In the genomic region with DNA sequence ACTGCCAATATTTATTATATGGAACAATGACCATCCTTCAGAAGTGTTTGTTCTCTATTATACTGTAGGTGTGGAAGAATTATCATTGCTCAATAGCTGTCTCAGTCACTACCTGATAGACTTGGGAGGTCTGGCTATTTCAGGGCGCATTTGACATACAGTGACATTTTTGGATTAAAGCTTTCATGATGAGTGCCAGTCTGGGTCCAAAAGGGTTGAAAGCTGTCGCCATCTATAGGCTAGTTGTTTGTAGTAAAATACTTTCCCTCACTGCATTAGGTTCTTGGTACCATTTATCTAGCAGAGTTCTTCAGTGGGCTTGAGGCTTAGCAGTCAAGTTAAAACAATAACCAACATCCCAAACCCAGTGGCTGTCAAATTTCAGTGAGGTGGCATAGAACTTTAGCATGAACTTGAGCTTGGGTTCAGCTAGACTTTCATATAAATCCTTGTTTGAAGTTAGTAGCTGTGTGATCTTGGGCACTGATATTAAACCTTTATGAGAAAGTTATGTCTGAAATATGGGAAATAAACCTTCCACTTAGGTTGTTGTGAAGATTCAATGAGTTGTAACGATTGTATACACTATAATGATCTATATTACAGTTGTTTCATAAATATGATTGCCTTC, we compare ENCODE assay signal across 8 cellular contexts.
A peak's percentile ranks its signal among the peaks of the same experiment; 100 is the strongest.
DNase-seq lines count a peak whose midpoint lies in the region; ATAC-seq and TF ChIP-seq lines count a peak whose summit lies in the region.

No MANE protein-coding gene starts in this region.

- peak; percentile 15 for DNase-seq in activated CD4-positive, alpha-beta T cell treated with anti-CD3 and anti-CD28 coated beads for 36 hours
- DNase-seq in activated CD4-positive, alpha-beta T cell treated with anti-CD3 and anti-CD28 coated beads, Interleukin-2, amount 50 U/mL, for 4 hours = no peak
- DNase-seq in RPMI8226 (peak; percentile 52), foreskin keratinocyte (peak in 1 of 2 donors; percentile 48), thoracic aorta (ENCODE audit: low spot score) (no peak), cerebellum (ENCODE audit: low spot score) (no peak)
- DNase-seq in activated T-helper 1 cell treated with anti-CD3 and anti-CD28 coated beads, Interleukin-12 subunit alpha, Interleukin-12 subunit beta, Interleukin-2, Interleukin-4 antibody, amounts not matched to agents 30 ng/mL and 10 ng/mL and 1 ng/mL, durations not matched to agents 14 hours and 24 hours and 36 hours (ENCODE audit: low spot score) = no peak

- H3K27me3 ChIP-seq in foreskin keratinocyte (no peaks in the 10 kb centered on the region), thoracic aorta (replicated peaks; ENCODE audit: insufficient read depth) (no peaks in the 10 kb centered on the region)

- no peaks in the 10 kb centered on the region for H3K4me1 Mint-ChIP-seq in activated CD4-positive, alpha-beta T cell treated with anti-CD3 and anti-CD28 coated beads for 36 hours
- peaks cover 23% of the 10 kb centered on the region for H3K4me1 Mint-ChIP-seq in activated T-helper 1 cell treated with anti-CD3 and anti-CD28 coated beads, Interleukin-12 subunit alpha, Interleukin-12 subunit beta, Interleukin-2, Interleukin-4 antibody, amounts not matched to agents 30 ng/mL and 10 ng/mL and 1 ng/mL, durations not matched to agents 14 hours and 24 hours and 36 hours (ENCODE audit: low read depth)

- H3K4me3 Mint-ChIP-seq in activated CD4-positive, alpha-beta T cell treated with anti-CD3 and anti-CD28 coated beads for 36 hours = no peak overlapping the region
- no peak overlapping the region for H3K4me3 Mint-ChIP-seq in activated T-helper 1 cell treated with anti-CD3 and anti-CD28 coated beads, Interleukin-12 subunit alpha, Interleukin-12 subunit beta, Interleukin-2, Interleukin-4 antibody, amounts not matched to agents 30 ng/mL and 10 ng/mL and 1 ng/mL, durations not matched to agents 14 hours and 24 hours and 36 hours

- peaks cover 24% of the 10 kb centered on the region for H3K4me1 ChIP-seq in foreskin keratinocyte
- no peaks in the 10 kb centered on the region for H3K4me1 ChIP-seq in thoracic aorta (ENCODE audit: control insufficient read depth in 1 of 2, low read depth in 2 of 2)

- H3K36me3 Mint-ChIP-seq in activated CD4-positive, alpha-beta T cell treated with anti-CD3 and anti-CD28 coated beads for 36 hours (ENCODE audit: low read depth) = no peaks in the 10 kb centered on the region
- H3K36me3 Mint-ChIP-seq in activated T-helper 1 cell treated with anti-CD3 and anti-CD28 coated beads, Interleukin-12 subunit alpha, Interleukin-12 subunit beta, Interleukin-2, Interleukin-4 antibody, amounts not matched to agents 30 ng/mL and 10 ng/mL and 1 ng/mL, durations not matched to agents 14 hours and 24 hours and 36 hours (ENCODE audit: low read depth) = peaks cover 5% of the 10 kb centered on the region

- no peak overlapping the region for H3K27ac Mint-ChIP-seq in activated CD4-positive, alpha-beta T cell treated with anti-CD3 and anti-CD28 coated beads for 36 hours
- H3K27ac Mint-ChIP-seq in activated T-helper 1 cell treated with anti-CD3 and anti-CD28 coated beads, Interleukin-12 subunit alpha, Interleukin-12 subunit beta, Interleukin-2, Interleukin-4 antibody, amounts not matched to agents 30 ng/mL and 10 ng/mL and 1 ng/mL, durations not matched to agents 14 hours and 24 hours and 36 hours = no peak overlapping the region

- intact Hi-C loops in activated CD4-positive, alpha-beta T cell treated with anti-CD3 and anti-CD28 coated beads for 36 hours (cut with DNase I, micrococcal nuclease) = loop anchor here (1.0 to 5.0 kb wide), 2 partner anchors 82 to 306 kb away; no protein-coding TSS in a partner anchor
- intact Hi-C loops in activated T-helper 1 cell treated with anti-CD3 and anti-CD28 coated beads, Interleukin-12 subunit alpha, Interleukin-12 subunit beta, Interleukin-2, Interleukin-4 antibody, amounts not matched to agents 30 ng/mL and 10 ng/mL and 1 ng/mL, durations not matched to agents 14 hours and 24 hours and 36 hours (cut with micrococcal nuclease) = loop anchor here (1.0 to 10.0 kb wide), 12 partner anchors 15 to 655 kb away; no protein-coding TSS in a partner anchor

- peaks cover 30% of the 10 kb centered on the region for H3K27me3 Mint-ChIP-seq in activated CD4-positive, alpha-beta T cell treated with anti-CD3 and anti-CD28 coated beads for 36 hours
- H3K27me3 Mint-ChIP-seq in activated T-helper 1 cell treated with anti-CD3 and anti-CD28 coated beads, Interleukin-12 subunit alpha, Interleukin-12 subunit beta, Interleukin-2, Interleukin-4 antibody, amounts not matched to agents 30 ng/mL and 10 ng/mL and 1 ng/mL, durations not matched to agents 14 hours and 24 hours and 36 hours (ENCODE audit: insufficient read depth) = peaks cover 53% of the 10 kb centered on the region

- H3K27ac ChIP-seq in foreskin keratinocyte (peak overlapping the region; percentile 87), thoracic aorta (no peak overlapping the region)

- H3K36me3 ChIP-seq in thoracic aorta = no peaks in the 10 kb centered on the region

- CTCF ChIA-PET in activated CD4-positive, alpha-beta T cell treated with anti-CD3 and anti-CD28 coated beads for 36 hours (lab: Charles Lee) = interaction anchor here (0.5 to 4.4 kb wide), 10 partner anchors 10 to 306 kb away, joined by 3 to 24 read pairs (median 4); partner anchors contain the start of gene CDKN2B

- H3K4me3 ChIP-seq in thoracic aorta = no peak overlapping the region

- ATAC-seq in activated CD4-positive, alpha-beta T cell treated with anti-CD3 and anti-CD28 coated beads for 36 hours = peak; percentile 42
- peak; percentile 45 for ATAC-seq in HG02588 (IDR thresholded peaks at IDR 0.05; ENCODE audit: unreplicated experiment)
- peak; percentile 48 for ATAC-seq in foreskin keratinocyte
- no peak for ATAC-seq in thoracic aorta (ENCODE audit: insufficient number of reproducible peaks, low FRiP score, low read depth)

- TF ChIP-seq CTCF in foreskin keratinocyte (conservative IDR thresholded peaks at IDR 0.05) (peak; percentile 85), thoracic aorta (IDR thresholded peaks at IDR 0.05) (peak; percentile 32)

- no peaks in the 10 kb centered on the region for H3K9me3 ChIP-seq in thoracic aorta

- POLR2A ChIA-PET in activated CD4-positive, alpha-beta T cell treated with anti-CD3 and anti-CD28 coated beads for 36 hours (lab: Charles Lee) = no interaction called here

- H3K9me3 Mint-ChIP-seq in activated CD4-positive, alpha-beta T cell treated with anti-CD3 and anti-CD28 coated beads for 36 hours (ENCODE audit: low read depth) = peaks cover 4% of the 10 kb centered on the region
- H3K9me3 Mint-ChIP-seq in activated T-helper 1 cell treated with anti-CD3 and anti-CD28 coated beads, Interleukin-12 subunit alpha, Interleukin-12 subunit beta, Interleukin-2, Interleukin-4 antibody, amounts not matched to agents 30 ng/mL and 10 ng/mL and 1 ng/mL, durations not matched to agents 14 hours and 24 hours and 36 hours = no peaks in the 10 kb centered on the region

Comparison
In these comparisons a context has a peak if more than half of its experiments do, and no peak if none do; other contexts are left out.
1. DNase-seq: peak in activated CD4-positive, alpha-beta T cell treated with anti-CD3 and anti-CD28 coated beads for 36 hours (single experiment) and RPMI8226 (single experiment); none in activated CD4-positive, alpha-beta T cell treated with anti-CD3 and anti-CD28 coated beads, Interleukin-2, amount 50 U/mL, for 4 hours (0 of 2), thoracic aorta (single experiment), activated T-helper 1 cell treated with anti-CD3 and anti-CD28 coated beads, Interleukin-12 subunit alpha, Interleukin-12 subunit beta, Interleukin-2, Interleukin-4 antibody, amounts not matched to agents 30 ng/mL and 10 ng/mL and 1 ng/mL, durations not matched to agents 14 hours and 24 hours and 36 hours (single experiment) and cerebellum (single experiment).